In genomic region chr7:139103057-139103820, GRCh38 we compare ENCODE assay signal across 12 cellular contexts. TPM values are rescaled to one million over a fixed set of nuclear protein-coding genes. Genes with fewer than 3 reads are reported as not detected.
DNase-seq lines count a peak whose midpoint lies in the region; ATAC-seq, FAIRE-seq and TF ChIP-seq lines count a peak whose summit lies in the region.
"Had no signal": no experiment of that assay in that cellular context is flagged by ENCODE, and none has a peak within 500 bp of the region (broad histone marks: within the 10 kb centered on the region; RNA-seq: fewer than 3 reads in every experiment).

No MANE protein-coding gene starts in this region.

- FAIRE-seq in endothelial cell of umbilical vein (lab: Jason Lieb, UNC): no peak

- H3K27me3 ChIP-seq in heart right ventricle (no peaks in the 10 kb centered on the region), endothelial cell of umbilical vein (ENCODE audit: control insufficient read depth in 2 of 2, insufficient read depth in 2 of 2, low read length in 2 of 2) (no peaks in the 10 kb centered on the region), transverse colon (no peaks in the 10 kb centered on the region), SK-N-SH (ENCODE audit: insufficient read depth) (no peaks in the 10 kb centered on the region)
- H3K27me3 ChIP-seq: SJCRH30 had no signal

- in situ Hi-C loops in transverse colon (cut with MboI; ENCODE audit: low pct_ligation_motif_present in 1 of 4, low pct_unique_long_range_greater_than_20kb in 1 of 4, low sequenced_read_pairs in 3 of 4): no loop called here

- no peaks in the 10 kb centered on the region for H3K9me3 ChIP-seq in heart right ventricle
- H3K9me3 ChIP-seq in endothelial cell of umbilical vein (replicated peaks; ENCODE audit: control insufficient read depth, insufficient read depth, low read length): no peaks in the 10 kb centered on the region
- H3K9me3 ChIP-seq in transverse colon: no peaks in the 10 kb centered on the region
- no peaks in the 10 kb centered on the region for H3K9me3 ChIP-seq in SK-N-SH
- H3K9me3 ChIP-seq: HAP-1, SJCRH30 had no signal

- H3K4me3 Mint-ChIP-seq in T-cell: peak overlapping the region; percentile 89 to 99 (median 98)
- H3K4me3 Mint-ChIP-seq: nephron progenitor cell had no signal

- H3K9me3 Mint-ChIP-seq in T-cell: no peaks in the 10 kb centered on the region

- TF ChIP-seq CTCF in heart right ventricle (IDR thresholded peaks at IDR 0.05) (no peak), endothelial cell of umbilical vein (IDR thresholded peaks at IDR 0.05; ENCODE audit: extremely low read depth in 1 of 2, insufficient read depth in 1 of 2, low read depth in 1 of 2, low read length in 2 of 2) (no peak), transverse colon (IDR thresholded peaks at IDR 0.05) (no peak), SK-N-SH (IDR thresholded peaks at IDR 0.05) (no peak)

- H3K79me2 ChIP-seq in endothelial cell of umbilical vein (ENCODE audit: control insufficient read depth, insufficient read depth, low read length) (peaks cover 68% of the 10 kb centered on the region), SK-N-SH (ENCODE audit: insufficient read depth) (peaks cover 73% of the 10 kb centered on the region)

- WGBS in heart right ventricle, 2 donors: 63 to 73% methylated on average over 5 of the region's 5 CpGs
- 71 to 77% methylated on average over 5 of the region's 5 CpGs for WGBS in transverse colon (ENCODE audit: low coverage in 1 of 2), 2 donors
- WGBS in SK-N-SH (ENCODE audit: low lambda C conversion rate): 94% methylated on average over 5 of the region's 5 CpGs

- H4K20me1 ChIP-seq in endothelial cell of umbilical vein (replicated peaks; ENCODE audit: control insufficient read depth, extremely low read depth, insufficient read depth, low read length) (peaks cover 3% of the 10 kb centered on the region), SK-N-SH (ENCODE audit: insufficient read depth) (no peaks in the 10 kb centered on the region)

- no peak for TF ChIP-seq EP300 in transverse colon (IDR thresholded peaks at IDR 0.05; ENCODE audit: low read depth)
- TF ChIP-seq EP300 in SK-N-SH (IDR thresholded peaks at IDR 0.05; ENCODE audit: borderline replicate concordance in 1 of 2, low read depth in 1 of 2, low read length in 1 of 2): no peak

- no peak for ATAC-seq in heart right ventricle
- ATAC-seq in left cardiac atrium: no peak
- no peak for ATAC-seq in T-cell (replicated peaks in 1 of 4)

- no peaks in the 10 kb centered on the region for H3K9me1 ChIP-seq in endothelial cell of umbilical vein (replicated peaks; ENCODE audit: control insufficient read depth, extremely low read depth, insufficient read depth, low read length)

- TF ChIP-seq POLR2A in endothelial cell of umbilical vein (IDR thresholded peaks at IDR 0.05; ENCODE audit: low read depth, low read length): no peak
- TF ChIP-seq POLR2A in transverse colon (IDR thresholded peaks at IDR 0.05): no peak

- CTCF ChIA-PET in T-cell (lab: Charles Lee): interaction anchor here (0.8 to 3.7 kb wide), 4 partner anchors 8 to 28 kb away, joined by 3 to 52 read pairs (median 14); no protein-coding TSS in a partner anchor
- CTCF ChIA-PET in endothelial cell of umbilical vein (lab: Charles Lee): interaction anchor here (1.1 to 1.9 kb wide), 3 partner anchors 28 to 217 kb away, joined by 4 to 7 read pairs (median 4); a partner anchor contains a TSS
- CTCF ChIA-PET in SK-N-SH (lab: Yijun Ruan, JAX): interaction anchor here (1.0 to 1.4 kb wide), 3 partner anchors 8 to 42 kb away, joined by 3 to 5 read pairs (median 3); no protein-coding TSS in a partner anchor

- dilution Hi-C loops in endothelial cell of umbilical vein (cut with MboI; ENCODE audit: extremely low pct_ligation_motif_present, low sequenced_read_pairs): no loop called here

- peaks cover 12% of the 10 kb centered on the region for H3F3A ChIP-seq in SK-N-SH (replicated peaks; ENCODE audit: insufficient read depth)

- no peak overlapping the region for H2AFZ ChIP-seq in endothelial cell of umbilical vein (ENCODE audit: low read depth, low read length)
- H2AFZ ChIP-seq in SK-N-SH (ENCODE audit: low read depth): no peak overlapping the region

- no peak for TF ChIP-seq RAD21 in SK-N-SH (IDR thresholded peaks at IDR 0.05; ENCODE audit: low read length)

- peaks cover 0 to 6% (median 0%) of the 10 kb centered on the region in 9 donors for H3K36me3 ChIP-seq in heart right ventricle
- no peaks in the 10 kb centered on the region for H3K36me3 ChIP-seq in endothelial cell of umbilical vein (ENCODE audit: control insufficient read depth in 2 of 2, extremely low read depth in 1 of 2, insufficient read depth in 2 of 2, low read length in 2 of 2)
- H3K36me3 ChIP-seq in transverse colon: no peaks in the 10 kb centered on the region
- H3K36me3 ChIP-seq in SK-N-SH (replicated peaks in 1 of 2; ENCODE audit: control insufficient read depth in 1 of 2, insufficient read depth in 2 of 2, low read length in 1 of 2): no peaks in the 10 kb centered on the region
- H3K36me3 ChIP-seq: SJCRH30 had no signal

- H3K27me3 Mint-ChIP-seq in T-cell: no peaks in the 10 kb centered on the region

- H3K9me2 ChIP-seq in SK-N-SH: no peaks in the 10 kb centered on the region

- H3K9ac ChIP-seq in endothelial cell of umbilical vein (replicated peaks; ENCODE audit: extremely low read depth, insufficient read depth, low read length) (no peak overlapping the region), SK-N-SH (no peak overlapping the region)

- H3K27ac ChIP-seq in heart right ventricle (peak overlapping the region in 7 of 10 donors; percentile 4 to 100 (median 36)), endothelial cell of umbilical vein (ENCODE audit: insufficient read depth, low read depth, low read length) (no peak overlapping the region), transverse colon (peak overlapping the region; percentile 71 to 98 (median 96)), SK-N-SH (ENCODE audit: low read depth in 2 of 2, low read length in 1 of 2) (no peak overlapping the region)
- H3K27ac ChIP-seq: SJCRH30 had no signal

- H3K4me2 ChIP-seq in endothelial cell of umbilical vein (ENCODE audit: insufficient read depth, low read length): peak overlapping the region; percentile 69
- no peak overlapping the region for H3K4me2 ChIP-seq in SK-N-SH

- H3K4me3 ChIP-seq in heart right ventricle (peak overlapping the region in 1 of 10 donors; percentile 98), endothelial cell of umbilical vein (replicated peaks in 1 of 3; ENCODE audit: insufficient read depth in 1 of 3, low read depth in 1 of 3, low read length in 3 of 3) (no peak overlapping the region), transverse colon (peak overlapping the region in 1 of 4 donors; percentile 90), SK-N-SH (ENCODE audit: low read depth in 2 of 2, low read length in 1 of 2) (no peak overlapping the region)
- H3K4me3 ChIP-seq: HAP-1, SJCRH30 had no signal

- H3K4me1 Mint-ChIP-seq in T-cell: peaks cover 29 to 69% (median 53%) of the 10 kb centered on the region in 3 donors

- H3K36me3 Mint-ChIP-seq in T-cell: peaks cover 58% of the 10 kb centered on the region

- DNase-seq in heart right ventricle (no peak), left cardiac atrium (no peak), T-cell (no peak), endothelial cell of umbilical vein (ENCODE audit: low read depth, low spot score) (peak; percentile 52), transverse colon (no peak), SK-N-SH (no peak), NCI-H69 (lab: John Stamatoyannopoulos, UW) (no peak)
- DNase-seq in stimulated activated CD4-positive, alpha-beta T cell treated with anti-CD3 and anti-CD28 coated beads, Interleukin-4, amount 100 ng/mL, for 4 hours: no peak
- DNase-seq: NCI-H524 treated with DMSO at 0.1 percent for 48 hours, nephron progenitor cell, SJCRH30 had no signal

- no TSS peak for BruUV-seq in endothelial cell of umbilical vein (replicated peaks; lab: Mats Ljungman, UMichigan)

- POLR2A ChIA-PET in T-cell (lab: Charles Lee) (interaction anchor here (0.6 to 3.1 kb wide), 4 partner anchors 9 to 256 kb away, joined by 3 to 81 read pairs (median 4); partner anchors contain the start of gene LUC7L2 (in 1 of the 2)), endothelial cell of umbilical vein (lab: Charles Lee) (no interaction called here), SK-N-SH (lab: Yijun Ruan, JAX) (interaction anchor here (0.6 kb wide), 1 partner anchor 97 kb away, joined by 3 read pairs; no protein-coding TSS in a partner anchor)

- intact Hi-C loops in heart right ventricle (cut with DNase I) (loop anchor here in 1 of 10 donors (10.0 kb wide), 1 partner anchor 132 kb away; the partner anchor contains the start of gene UBN2), left cardiac atrium (cut with DNase I) (no loop called here), endothelial cell of umbilical vein (cut with micrococcal nuclease) (no loop called here), transverse colon (cut with DNase I; ENCODE audit: low total_unique reads) (no loop called here)

- H3K27ac Mint-ChIP-seq in T-cell: peak overlapping the region; percentile 91 to 93
- H3K27ac Mint-ChIP-seq: nephron progenitor cell had no signal

- H3K4me1 ChIP-seq in heart right ventricle (peaks cover 0 to 86% (median 45%) of the 10 kb centered on the region in 9 donors), endothelial cell of umbilical vein (ENCODE audit: control insufficient read depth, extremely low read depth, insufficient read depth, low read length) (peaks cover 18% of the 10 kb centered on the region), transverse colon (peaks cover 6 to 58% (median 16%) of the 10 kb centered on the region in 4 donors), SK-N-SH (ENCODE audit: control insufficient read depth in 1 of 2, insufficient read depth in 2 of 2, low read depth in 1 of 2, low read length in 1 of 2) (peaks cover 7 to 16% of the 10 kb centered on the region in 2 experiments; a peak in 3 of 4 replicates)
- H3K4me1 ChIP-seq: SJCRH30 had no signal

TF ChIP-seq in SK-N-SH, 30 proteins besides CTCF, POLR2A, EP300 and RAD21 (continues in another document):
- TF ChIP-seq TCF12 (IDR thresholded peaks at IDR 0.05): no peak
- no peak for TF ChIP-seq NFIC (IDR thresholded peaks at IDR 0.05; ENCODE audit: borderline replicate concordance)

RNA-seq across cellular contexts. Expression of gene ZC3HAV1, which starts 6.3 kb away (rescaled TPM):
- 10 to 100 TPM in 1 of 10 donors, 1 to 10 TPM in 9; 4.4 to 28.3 (median 6.7) TPM for total RNA-seq in heart right ventricle
- polyA plus RNA-seq in heart right ventricle: 1 to 10 TPM; 2.7 to 4.3 TPM
- 10 to 100 TPM; 12.1 to 16.4 TPM for total RNA-seq in left cardiac atrium
- 100 to 1,000 TPM; 148 to 201 (median 155) TPM for total RNA-seq in T-cell
- total RNA-seq in endothelial cell of umbilical vein: 36.8 and 37.7 TPM in 2 replicates
- polyA plus RNA-seq in endothelial cell of umbilical vein: 15.6 and 17.1 TPM in 2 replicates
- 16.8 and 17.6 TPM in 2 replicates for polyA plus RNA-seq in endothelial cell of umbilical vein (2011; cell fraction: cytosol; rRNA removed)
- polyA plus RNA-seq in endothelial cell of umbilical vein (2011; cell fraction: nucleus; rRNA removed): 11.9 and 13.2 TPM in 2 replicates
- 17.3 and 20.4 TPM in 2 replicates for polyA plus RNA-seq in endothelial cell of umbilical vein (2012)
- 40.7 and 44.3 TPM in 2 replicates for polyA minus RNA-seq in endothelial cell of umbilical vein
- 24.1 TPM for polyA minus RNA-seq in endothelial cell of umbilical vein (2011; cell fraction: cytosol; rRNA and poly(A)+ RNA removed)
- polyA minus RNA-seq in endothelial cell of umbilical vein (2011; cell fraction: nucleus; rRNA and poly(A)+ RNA removed): 20.3 and 20.7 TPM in 2 replicates
- 10 to 100 TPM; 11.7 to 40.6 (median 34.5) TPM for total RNA-seq in transverse colon
- polyA plus RNA-seq in SK-N-SH (2012; rRNA removed): 11.2 and 12.4 TPM in 2 replicates
- polyA plus RNA-seq in SK-N-SH (2012; cell fraction: cytosol; rRNA removed): 13.3 and 13.5 TPM in 2 replicates
- polyA plus RNA-seq in SK-N-SH (2012; cell fraction: nucleus; rRNA removed): 7.1 and 12.6 TPM in 2 replicates

Comparison
In these comparisons a context has a peak if more than half of its experiments do, and no peak if none do; other contexts are left out.
1. H3K27ac ChIP-seq: peak in heart right ventricle (7 of 10) and transverse colon (4 of 4); none in endothelial cell of umbilical vein (single experiment) and SK-N-SH (0 of 2).